ENCODE assay signal across 8 cellular contexts in the genomic region with DNA sequence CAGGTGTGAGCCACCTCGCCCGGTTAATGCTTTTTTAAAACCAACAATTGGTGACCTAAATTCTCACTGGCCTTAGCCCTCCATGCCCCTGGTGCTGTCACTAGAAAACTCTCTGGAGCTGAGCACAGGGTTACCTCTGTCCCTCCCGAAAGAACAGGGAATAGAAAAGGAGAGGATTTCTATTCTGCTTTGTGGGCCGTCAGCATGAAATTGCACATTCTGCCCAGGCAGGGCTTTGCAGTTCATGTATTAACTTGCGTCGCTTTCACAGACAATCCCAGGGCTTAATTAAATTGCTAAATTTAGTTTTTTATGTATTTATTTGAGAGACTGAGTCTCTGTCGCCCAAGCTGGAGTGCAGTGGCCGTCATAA. TPM values are rescaled to one million over a fixed set of nuclear protein-coding genes. Genes with fewer than 3 reads are reported as not detected.
DNase-seq lines count a peak whose midpoint lies in the region; ATAC-seq, FAIRE-seq and TF ChIP-seq lines count a peak whose summit lies in the region.

No MANE protein-coding gene starts in this region.

- 23 to 25% (median 23%) methylated on average over 8 of the region's 8 CpGs for WGBS in heart left ventricle, 4 donors

- peaks cover 41% of the 10 kb centered on the region for H3K36me3 ChIP-seq in WERI-Rb-1
- peaks cover 0 to 39% (median 23%) of the 10 kb centered on the region in 9 donors for H3K36me3 ChIP-seq in heart left ventricle
- H3K36me3 ChIP-seq in skeletal muscle satellite cell (ENCODE audit: insufficient read depth, low read length), result peaks cover 32% of the 10 kb centered on the region

- H3K4me1 ChIP-seq in heart left ventricle, result peaks cover 0 to 18% (median 11%) of the 10 kb centered on the region in 12 donors
- H3K4me1 ChIP-seq in skeletal muscle satellite cell (ENCODE audit: control insufficient read depth, insufficient read depth, low read length), result peaks cover 5% of the 10 kb centered on the region

- H3K9ac ChIP-seq in skeletal muscle satellite cell (ENCODE audit: low read depth, low read length), result peak overlapping the region; percentile 53

- H3K27ac ChIP-seq in WERI-Rb-1 (peak overlapping the region; percentile 69), heart left ventricle (peak overlapping the region in 11 of 12 donors; percentile 57 to 98 (median 87))

- H3K9me3 ChIP-seq in WERI-Rb-1 (ENCODE audit: severe bottlenecking), result peaks cover 3% of the 10 kb centered on the region
- H3K9me3 ChIP-seq in heart left ventricle, result peaks cover 0 to 11% (median 0%) of the 10 kb centered on the region in 12 donors
- no peaks in the 10 kb centered on the region for H3K9me3 ChIP-seq in skeletal muscle satellite cell (replicated peaks; ENCODE audit: low read length)

- peak overlapping the region; percentile 82 for H3K4me2 ChIP-seq in skeletal muscle satellite cell (ENCODE audit: low read length)

- intact Hi-C loops in heart left ventricle (cut with DNase I), result loop anchor here in 5 of 10 donors (2.0 to 5.0 kb wide), 3 partner anchors 28 to 41 kb away; partner anchors contain the start of genes ZNF766 (in 3 of the 5) and ZNF610 (in 2 of the 5)

- no peak for FAIRE-seq in GM19239 (lab: Jason Lieb, UNC)

- H3K27me3 ChIP-seq in WERI-Rb-1 (ENCODE audit: insufficient read depth, low read depth, severe bottlenecking) (no peaks in the 10 kb centered on the region), heart left ventricle (no peaks in the 10 kb centered on the region), skeletal muscle satellite cell (ENCODE audit: control insufficient read depth, insufficient read depth, low read length) (no peaks in the 10 kb centered on the region)

- no peak for TF ChIP-seq CTCF in WERI-Rb-1 (IDR thresholded peaks at IDR 0.05; ENCODE audit: low read depth, low read length)
- no peak for TF ChIP-seq CTCF in heart left ventricle (IDR thresholded peaks at IDR 0.05)

- TF ChIP-seq POLR2A in heart left ventricle (IDR thresholded peaks at IDR 0.05), result no peak

- DNase-seq in activated T-cell treated with anti-CD3 and anti-CD28 coated beads, Interleukin-2, amount 50 U/mL, for 1 hour, result peak; percentile 19
- no peak for DNase-seq in activated T-cell treated with anti-CD3 and anti-CD28 coated beads for 4 hours
- DNase-seq in WERI-Rb-1, result no peak
- no peak for DNase-seq in heart left ventricle
- DNase-seq in GM19239 (ENCODE audit: insufficient read length, low spot score), result no peak

- H3K4me3 ChIP-seq in WERI-Rb-1 (ENCODE audit: low read depth, low read length), result peak overlapping the region; percentile 82
- H3K4me3 ChIP-seq in heart left ventricle, result peak overlapping the region; percentile 42 to 98 (median 86)
- peak overlapping the region; percentile 91 for H3K4me3 ChIP-seq in skeletal muscle satellite cell (ENCODE audit: low read length)

- peak in 2 of 4 donors; percentile 1 to 9 for ATAC-seq in heart left ventricle
- ATAC-seq in GM21390 (IDR thresholded peaks at IDR 0.05; ENCODE audit: unreplicated experiment), result no peak
- no peak for ATAC-seq in GM19463 (IDR thresholded peaks at IDR 0.05; ENCODE audit: unreplicated experiment)

RNA-seq across cellular contexts. Expression of gene ZNF480, which starts 0.6 kb away (rescaled TPM):
- 10 to 100 TPM in 8 of 9 donors, 1 to 10 TPM in 1; 9.8 to 20.2 (median 13.3) TPM for total RNA-seq in heart left ventricle
- polyA plus RNA-seq in heart left ventricle, result 10 to 100 TPM; 10.3 to 16.3 TPM
- 7.9 and 10.9 TPM in 2 replicates for total RNA-seq in skeletal muscle satellite cell (2012; rRNA removed)

RNA-seq across cellular contexts. Expression of gene ZNF766, which starts 27.0 kb away (rescaled TPM):
- 10 to 100 TPM in 5 of 9 donors, 1 to 10 TPM in 4; 4.8 to 16.6 (median 10.7) TPM for total RNA-seq in heart left ventricle
- polyA plus RNA-seq in heart left ventricle, result 1 to 10 TPM; 2.9 to 6.4 TPM
- 4.6 and 6.1 TPM in 2 replicates for total RNA-seq in skeletal muscle satellite cell (2012; rRNA removed)

RNA-seq across cellular contexts. Expression of gene ZNF610, which starts 39.7 kb away (rescaled TPM):
- total RNA-seq in heart left ventricle, result 1 to 10 TPM; 2.5 to 8.2 (median 3.4) TPM
- polyA plus RNA-seq in heart left ventricle, result 1 to 10 TPM; 2.4 to 2.8 TPM
- total RNA-seq in skeletal muscle satellite cell (2012; rRNA removed), result 1.5 and 2.2 TPM in 2 replicates
